In the genomic region with DNA sequence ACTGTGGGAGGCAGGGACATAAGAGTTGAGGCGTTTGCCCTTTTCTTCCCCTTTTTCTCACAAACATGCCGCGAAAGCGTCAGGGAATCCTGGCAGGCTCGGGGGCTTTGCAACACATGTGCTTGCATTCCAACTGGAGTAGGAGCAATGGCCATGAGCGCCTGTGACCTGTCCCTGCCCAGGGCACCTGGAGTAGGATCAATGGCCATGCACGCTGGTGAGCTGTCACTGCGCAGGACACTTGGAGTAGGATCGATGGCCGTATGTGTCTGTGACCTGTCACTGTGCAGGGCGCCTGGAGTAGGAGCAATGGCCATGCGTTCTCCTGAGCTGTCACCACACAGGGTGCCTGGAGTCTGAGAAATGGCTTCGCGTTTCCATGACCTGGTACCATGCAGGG, we compare ENCODE assay signal across 8 cellular contexts. TPM values are rescaled to one million over a fixed set of nuclear protein-coding genes. Genes with fewer than 3 reads are reported as not detected.
"Had no signal": no experiment of that assay in that cellular context is flagged by ENCODE, and none has a peak within 500 bp of the region (broad histone marks: within the 10 kb centered on the region; RNA-seq: fewer than 3 reads in every experiment).

No MANE protein-coding gene starts in this region.

RNA-seq across cellular contexts. Expression of a gene that starts 51.2 kb away (rescaled TPM):
- total RNA-seq: PC-3, PC-9, SJCRH30, SJSA1 had no signal

RNA-seq across cellular contexts. Expression of a gene that starts 55.6 kb away (rescaled TPM):
- total RNA-seq: OCI-LY7, PC-9, Peyer's patch, Right ventricle myocardium inferior, Right ventricle myocardium superior, SJCRH30, SJSA1 had no signal
